28 cellular contexts compared by ENCODE assay signal in genomic region chr13:111275382-111275781, GRCh38. TPM values are rescaled to one million over a fixed set of nuclear protein-coding genes. Genes with fewer than 3 reads are reported as not detected.
"Had no signal": no experiment of that assay in that cellular context is flagged by ENCODE, and none has a peak within 500 bp of the region (broad histone marks: within the 10 kb centered on the region; RNA-seq: fewer than 3 reads in every experiment).

No MANE protein-coding gene starts in this region.

- ATAC-seq: effector memory CD8-positive, alpha-beta T cell; left colon; naive thymus-derived CD4-positive, alpha-beta T cell had no signal

- H3K4me3 ChIP-seq: dorsolateral prefrontal cortex, esophagus squamous epithelium, heart left ventricle, lung, sigmoid colon, smooth muscle cell, tibial artery had no signal

- H3K9me3 ChIP-seq: esophagus squamous epithelium, heart left ventricle, sigmoid colon, tibial artery had no signal

- H3K27ac ChIP-seq: esophagus squamous epithelium, heart left ventricle, sigmoid colon, tibial artery, VCaP had no signal

- H3K27ac Mint-ChIP-seq: effector memory CD8-positive, alpha-beta T cell; T-helper 1 cell treated with Interleukin-12 subunit alpha and Interleukin-12 subunit beta and Interleukin-4 antibody, amounts not matched to agents 30 μg/mL and 1 μg/mL, for 36 hours had no signal

- H3K4me3 Mint-ChIP-seq: activated naive CD4-positive, alpha-beta T cell treated with anti-CD3 and anti-CD28 coated beads, Interleukin-2, amount 50 U/mL, for 24 hours; central memory CD8-positive, alpha-beta T cell; effector memory CD8-positive, alpha-beta T cell; naive thymus-derived CD4-positive, alpha-beta T cell; neural crest cell; T-helper 1 cell treated with Interleukin-12 subunit alpha and Interleukin-12 subunit beta and Interleukin-4 antibody, amounts not matched to agents 30 μg/mL and 1 μg/mL, for 36 hours had no signal

- H3K9me3 Mint-ChIP-seq: activated naive CD4-positive, alpha-beta T cell treated with anti-CD3 and anti-CD28 coated beads, Interleukin-2, amount 50 U/mL, for 24 hours; central memory CD8-positive, alpha-beta T cell; effector memory CD8-positive, alpha-beta T cell; naive thymus-derived CD4-positive, alpha-beta T cell; neural crest cell; T-helper 1 cell treated with Interleukin-12 subunit alpha and Interleukin-12 subunit beta and Interleukin-4 antibody, amounts not matched to agents 30 μg/mL and 1 μg/mL, for 36 hours had no signal

- DNase-seq: activated CD4-positive, alpha-beta T cell treated with anti-CD3 and anti-CD28 coated beads, Interleukin-2, amount 50 U/mL, for 48 hours; activated CD4-positive, CD25-positive, alpha-beta regulatory T cell treated with anti-CD3 and anti-CD28 coated beads, Interleukin-2, amount 50 U/mL, for 72 hours; activated effector memory CD4-positive, alpha-beta T cell treated with anti-CD3 and anti-CD28 coated beads, Interleukin-2, amount 50 U/mL, for 16 hours; dorsolateral prefrontal cortex; effector memory CD8-positive, alpha-beta T cell; esophagus squamous epithelium; heart left ventricle; left colon; naive thymus-derived CD4-positive, alpha-beta T cell; Right ventricle myocardium superior; sigmoid colon; stimulated activated CD4-positive, alpha-beta T cell treated with anti-CD3 and anti-CD28 coated beads, Interleukin-2, amount 100 ng/mL, for 48 hours; stimulated activated CD8-positive, alpha-beta memory T cell treated with anti-CD3 and anti-CD28 coated beads, Interleukin-4, amount 100 ng/mL, for 48 hours; stimulated activated naive CD8-positive, alpha-beta T cell treated with anti-CD3 and anti-CD28 coated beads, Interleukin-15, Interleukin-2, amounts not matched to agents 100 U/mL and 50 U/mL, for 24 hours; tibial artery had no signal

- H3K4me2 ChIP-seq: smooth muscle cell had no signal

- H3K27me3 ChIP-seq: dorsolateral prefrontal cortex, esophagus squamous epithelium, heart left ventricle, sigmoid colon, tibial artery had no signal

- FAIRE-seq: astrocyte, colon had no signal

- H3K4me1 Mint-ChIP-seq: neural crest cell had no signal

- H3K27me3 Mint-ChIP-seq: activated naive CD4-positive, alpha-beta T cell treated with anti-CD3 and anti-CD28 coated beads, Interleukin-2, amount 50 U/mL, for 24 hours; central memory CD8-positive, alpha-beta T cell; effector memory CD8-positive, alpha-beta T cell; naive thymus-derived CD4-positive, alpha-beta T cell had no signal

RNA-seq across cellular contexts. Expression of gene TEX29, which starts 45.1 kb away (rescaled TPM):
- total RNA-seq: esophagus squamous epithelium, neural crest cell, renal cortical epithelial cell, Right ventricle myocardium superior, SK-MEL-5, subcutaneous adipose tissue, urinary bladder had no signal
- polyA plus RNA-seq: naive thymus-derived CD4-positive, alpha-beta T cell had no signal
